In the genomic region with DNA sequence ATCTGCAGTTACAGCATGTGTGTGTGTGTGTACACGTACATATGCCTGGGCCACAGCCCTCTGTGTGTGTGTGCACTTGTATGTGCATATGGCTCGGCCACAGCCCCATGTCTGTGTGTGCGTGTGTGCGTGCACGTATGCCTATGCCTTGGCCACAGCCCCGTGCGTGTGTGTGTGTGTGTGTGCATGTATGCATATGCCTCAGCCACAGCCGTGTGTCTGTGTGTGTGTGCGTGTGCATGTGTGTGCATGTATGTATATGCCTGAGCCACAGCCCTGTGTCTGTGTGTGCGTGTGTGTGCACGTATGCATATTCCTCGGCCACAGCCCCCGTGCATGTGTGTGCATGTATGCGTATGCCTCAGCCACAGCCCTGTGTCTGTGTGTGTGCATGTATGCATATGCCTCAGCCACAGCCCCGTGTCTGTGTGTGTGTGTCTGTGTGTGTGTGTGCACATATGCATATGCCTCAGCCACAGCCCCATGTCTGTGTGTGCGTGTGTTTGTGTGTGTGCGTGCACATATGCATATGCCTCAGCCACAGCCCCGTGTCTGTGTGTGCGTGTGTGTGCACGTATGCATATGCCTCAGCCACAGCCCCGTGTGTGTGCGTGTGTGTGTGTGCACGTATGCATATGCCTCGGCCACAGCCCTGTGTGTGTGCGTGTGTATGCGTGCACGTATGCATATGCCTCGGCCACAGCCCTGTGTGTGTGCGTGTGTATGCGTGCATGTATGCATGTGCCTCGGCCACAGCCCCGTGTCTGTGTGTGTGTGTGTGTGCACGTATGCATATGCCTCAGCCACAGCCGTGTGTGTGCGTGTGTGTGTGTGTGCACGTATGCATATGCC, we compare ENCODE assay signal across 1 cellular context.
A peak's percentile ranks its signal among the peaks of the same experiment; 100 is the strongest.
TF ChIP-seq lines count a peak whose summit lies in the region.

No MANE protein-coding gene starts in this region.

TF ChIP-seq in HepG2, 621 proteins besides CTCF, POLR2A, EP300 and RAD21 (continued from another document and continues in another):
- TF ChIP-seq PRDM4 (CRISPR knock-in tag; IDR thresholded peaks at IDR 0.05; ENCODE audit: borderline replicate concordance) (no peak), ZNF660 (CRISPR knock-in tag; IDR thresholded peaks at IDR 0.05; ENCODE audit: borderline replicate concordance, low read depth) (no peak), ZNF75D (CRISPR knock-in tag; IDR thresholded peaks at IDR 0.05; ENCODE audit: borderline replicate concordance) (no peak), RBFOX2 (IDR thresholded peaks at IDR 0.05; ENCODE audit: low read depth, low read length) (peak; percentile 46; the same call in 1 of the 2 replicates), RFX5 (IDR thresholded peaks at IDR 0.05; ENCODE audit: low read depth, low read length) (no peak), CENPT (CRISPR knock-in tag; IDR thresholded peaks at IDR 0.05; ENCODE audit: low read depth) (0 out of 2 replicates have a peak, but pooled peaks have one; percentile 34), ZNF224 (CRISPR knock-in tag; IDR thresholded peaks at IDR 0.05) (no peak), GTF3A (CRISPR knock-in tag; conservative IDR thresholded peaks at IDR 0.05) (no peak), ZNF251 (CRISPR knock-in tag; IDR thresholded peaks at IDR 0.05) (no peak), ZNF839 (CRISPR knock-in tag; IDR thresholded peaks at IDR 0.05; ENCODE audit: borderline replicate concordance) (no peak; the same call in 1 of the 2 replicates), ZBTB33 (CRISPR knock-in tag; IDR thresholded peaks at IDR 0.05) (no peak), SP1 (IDR thresholded peaks at IDR 0.05) (no peak), SP1 (CRISPR knock-in tag; IDR thresholded peaks at IDR 0.05) (no peak), ZNF788 (CRISPR knock-in tag; IDR thresholded peaks at IDR 0.05; ENCODE audit: borderline replicate concordance) (peak; percentile 52; the same call in 1 of the 2 replicates), ZNF329 (CRISPR knock-in tag; IDR thresholded peaks at IDR 0.05; ENCODE audit: low read depth) (no peak), DNMT1 (CRISPR knock-in tag; IDR thresholded peaks at IDR 0.05) (no peak), ZNF121 (CRISPR knock-in tag; IDR thresholded peaks at IDR 0.05) (no peak), FOXO4 (CRISPR knock-in tag; conservative IDR thresholded peaks at IDR 0.05) (0 out of 2 replicates have a peak, but pooled peaks have one; percentile 5), ZNF362 (CRISPR knock-in tag; IDR thresholded peaks at IDR 0.05; ENCODE audit: borderline replicate concordance) (no peak), ZSCAN9 (CRISPR knock-in tag; IDR thresholded peaks at IDR 0.05; ENCODE audit: borderline replicate concordance) (no peak), SOX5 (CRISPR knock-in tag; IDR thresholded peaks at IDR 0.05; ENCODE audit: borderline replicate concordance) (no peak), ZBTB7A (CRISPR knock-in tag; IDR thresholded peaks at IDR 0.05) (no peak), GTF2F1 (IDR thresholded peaks at IDR 0.05; ENCODE audit: low read length) (no peak), JDP2 (CRISPR knock-in tag; IDR thresholded peaks at IDR 0.05; ENCODE audit: borderline replicate concordance) (no peak), ZNF772 (CRISPR knock-in tag; IDR thresholded peaks at IDR 0.05) (no peak), MIXL1 (CRISPR knock-in tag; IDR thresholded peaks at IDR 0.05) (no peak), ZNF607 (CRISPR knock-in tag; IDR thresholded peaks at IDR 0.05; ENCODE audit: borderline replicate concordance) (no peak), ZNF850 (CRISPR knock-in tag; conservative IDR thresholded peaks at IDR 0.05) (no peak), ZNF598 (CRISPR knock-in tag; IDR thresholded peaks at IDR 0.05; ENCODE audit: borderline replicate concordance) (no peak), MXI1 (IDR thresholded peaks at IDR 0.05; ENCODE audit: borderline replicate concordance, low read depth, low read length) (0 out of 3 replicates have a peak, but pooled peaks have one; percentile 24), DPF2 (CRISPR knock-in tag; IDR thresholded peaks at IDR 0.05; ENCODE audit: borderline replicate concordance, low read depth) (no peak), SAFB2 (CRISPR knock-in tag; IDR thresholded peaks at IDR 0.05; ENCODE audit: borderline replicate concordance, low read depth) (no peak), ERF (CRISPR knock-in tag; IDR thresholded peaks at IDR 0.05) (no peak), ADNP (CRISPR knock-in tag; IDR thresholded peaks at IDR 0.05) (no peak), HOXA7 (CRISPR knock-in tag; IDR thresholded peaks at IDR 0.05) (peak; percentile 69; the same call in 1 of the 2 replicates), NR2F2 (IDR thresholded peaks at IDR 0.05; ENCODE audit: borderline replicate concordance, low read depth) (no peak), ZBTB20 (CRISPR knock-in tag; IDR thresholded peaks at IDR 0.05; ENCODE audit: borderline replicate concordance, low read depth) (no peak), ZNF326 (CRISPR knock-in tag; IDR thresholded peaks at IDR 0.05; ENCODE audit: borderline replicate concordance) (no peak), ZNF317 (CRISPR knock-in tag; IDR thresholded peaks at IDR 0.05) (no peak), ZNF143 (CRISPR knock-in tag; IDR thresholded peaks at IDR 0.05) (no peak), SSRP1 (CRISPR knock-in tag; IDR thresholded peaks at IDR 0.05) (no peak), ZNF180 (CRISPR knock-in tag; IDR thresholded peaks at IDR 0.05; ENCODE audit: borderline replicate concordance, low read depth) (no peak), RELA (CRISPR knock-in tag; IDR thresholded peaks at IDR 0.05) (no peak), ZNF430 (CRISPR knock-in tag; IDR thresholded peaks at IDR 0.05) (no peak), REPIN1 (CRISPR knock-in tag; IDR thresholded peaks at IDR 0.05; ENCODE audit: borderline replicate concordance, low read depth) (no peak), ZNF160 (CRISPR knock-in tag; IDR thresholded peaks at IDR 0.05) (no peak)
- TF ChIP-seq, protein P1, sequence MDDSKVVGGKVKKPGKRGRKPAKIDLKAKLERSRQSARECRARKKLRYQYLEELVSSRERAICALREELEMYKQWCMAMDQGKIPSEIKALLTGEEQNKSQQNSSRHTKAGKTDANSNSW (CRISPR knock-in tag; IDR thresholded peaks at IDR 0.05; ENCODE audit: borderline replicate concordance), result no peak
- TF ChIP-seq, protein P2, sequence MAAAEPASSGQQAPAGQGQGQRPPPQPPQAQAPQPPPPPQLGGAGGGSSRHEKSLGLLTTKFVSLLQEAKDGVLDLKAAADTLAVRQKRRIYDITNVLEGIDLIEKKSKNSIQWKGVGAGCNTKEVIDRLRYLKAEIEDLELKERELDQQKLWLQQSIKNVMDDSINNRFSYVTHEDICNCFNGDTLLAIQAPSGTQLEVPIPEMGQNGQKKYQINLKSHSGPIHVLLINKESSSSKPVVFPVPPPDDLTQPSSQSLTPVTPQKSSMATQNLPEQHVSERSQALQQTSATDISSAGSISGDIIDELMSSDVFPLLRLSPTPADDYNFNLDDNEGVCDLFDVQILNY (CRISPR knock-in tag; conservative IDR thresholded peaks at IDR 0.05), result no peak
- TF ChIP-seq, protein P3, sequence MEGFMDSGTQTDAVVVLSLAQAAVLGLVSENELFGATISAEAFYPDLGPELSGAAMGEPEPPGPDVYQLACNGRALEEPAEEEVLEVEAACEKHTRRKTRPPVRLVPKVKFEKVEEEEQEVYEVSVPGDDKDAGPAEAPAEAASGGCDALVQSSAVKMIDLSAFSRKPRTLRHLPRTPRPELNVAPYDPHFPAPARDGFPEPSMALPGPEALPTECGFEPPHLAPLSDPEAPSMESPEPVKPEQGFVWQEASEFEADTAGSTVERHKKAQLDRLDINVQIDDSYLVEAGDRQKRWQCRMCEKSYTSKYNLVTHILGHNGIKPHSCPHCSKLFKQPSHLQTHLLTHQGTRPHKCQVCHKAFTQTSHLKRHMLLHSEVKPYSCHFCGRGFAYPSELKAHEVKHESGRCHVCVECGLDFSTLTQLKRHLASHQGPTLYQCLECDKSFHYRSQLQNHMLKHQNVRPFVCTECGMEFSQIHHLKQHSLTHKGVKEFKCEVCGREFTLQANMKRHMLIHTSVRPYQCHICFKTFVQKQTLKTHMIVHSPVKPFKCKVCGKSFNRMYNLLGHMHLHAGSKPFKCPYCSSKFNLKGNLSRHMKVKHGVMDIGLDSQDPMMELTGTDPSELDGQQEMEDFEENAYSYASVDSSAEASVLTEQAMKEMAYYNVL (CRISPR knock-in tag; IDR thresholded peaks at IDR 0.05; ENCODE audit: borderline replicate concordance), result no peak
- TF ChIP-seq, protein P4, sequence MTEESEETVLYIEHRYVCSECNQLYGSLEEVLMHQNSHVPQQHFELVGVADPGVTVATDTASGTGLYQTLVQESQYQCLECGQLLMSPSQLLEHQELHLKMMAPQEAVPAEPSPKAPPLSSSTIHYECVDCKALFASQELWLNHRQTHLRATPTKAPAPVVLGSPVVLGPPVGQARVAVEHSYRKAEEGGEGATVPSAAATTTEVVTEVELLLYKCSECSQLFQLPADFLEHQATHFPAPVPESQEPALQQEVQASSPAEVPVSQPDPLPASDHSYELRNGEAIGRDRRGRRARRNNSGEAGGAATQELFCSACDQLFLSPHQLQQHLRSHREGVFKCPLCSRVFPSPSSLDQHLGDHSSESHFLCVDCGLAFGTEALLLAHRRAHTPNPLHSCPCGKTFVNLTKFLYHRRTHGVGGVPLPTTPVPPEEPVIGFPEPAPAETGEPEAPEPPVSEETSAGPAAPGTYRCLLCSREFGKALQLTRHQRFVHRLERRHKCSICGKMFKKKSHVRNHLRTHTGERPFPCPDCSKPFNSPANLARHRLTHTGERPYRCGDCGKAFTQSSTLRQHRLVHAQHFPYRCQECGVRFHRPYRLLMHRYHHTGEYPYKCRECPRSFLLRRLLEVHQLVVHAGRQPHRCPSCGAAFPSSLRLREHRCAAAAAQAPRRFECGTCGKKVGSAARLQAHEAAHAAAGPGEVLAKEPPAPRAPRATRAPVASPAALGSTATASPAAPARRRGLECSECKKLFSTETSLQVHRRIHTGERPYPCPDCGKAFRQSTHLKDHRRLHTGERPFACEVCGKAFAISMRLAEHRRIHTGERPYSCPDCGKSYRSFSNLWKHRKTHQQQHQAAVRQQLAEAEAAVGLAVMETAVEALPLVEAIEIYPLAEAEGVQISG (CRISPR knock-in tag; IDR thresholded peaks at IDR 0.05), result no peak
- TF ChIP-seq, protein P5, sequence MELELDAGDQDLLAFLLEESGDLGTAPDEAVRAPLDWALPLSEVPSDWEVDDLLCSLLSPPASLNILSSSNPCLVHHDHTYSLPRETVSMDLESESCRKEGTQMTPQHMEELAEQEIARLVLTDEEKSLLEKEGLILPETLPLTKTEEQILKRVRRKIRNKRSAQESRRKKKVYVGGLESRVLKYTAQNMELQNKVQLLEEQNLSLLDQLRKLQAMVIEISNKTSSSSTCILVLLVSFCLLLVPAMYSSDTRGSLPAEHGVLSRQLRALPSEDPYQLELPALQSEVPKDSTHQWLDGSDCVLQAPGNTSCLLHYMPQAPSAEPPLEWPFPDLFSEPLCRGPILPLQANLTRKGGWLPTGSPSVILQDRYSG (CRISPR knock-in tag; IDR thresholded peaks at IDR 0.05), result no peak
- TF ChIP-seq, protein P6, sequence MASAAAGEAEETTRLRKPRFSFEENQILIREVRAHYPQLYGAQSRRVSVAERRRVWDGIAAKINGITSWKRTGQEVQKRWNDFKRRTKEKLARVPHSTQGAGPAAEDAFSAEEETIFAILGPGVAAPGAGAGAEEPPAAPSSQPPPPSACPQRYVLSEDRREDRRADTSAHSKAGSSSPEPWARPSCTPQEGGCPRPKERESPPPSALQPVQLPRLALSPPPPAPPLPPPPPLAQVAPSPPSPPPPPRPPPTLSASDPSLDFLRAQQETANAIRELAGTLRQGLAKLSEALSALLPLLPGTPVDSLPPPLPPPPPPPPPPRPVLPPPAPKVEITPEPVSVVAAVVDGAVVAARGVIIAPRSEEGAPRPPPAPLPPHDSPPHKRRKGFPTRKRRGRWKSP (CRISPR knock-in tag; IDR thresholded peaks at IDR 0.05), result no peak
